26 cellular contexts compared by ENCODE assay signal in the genomic region with DNA sequence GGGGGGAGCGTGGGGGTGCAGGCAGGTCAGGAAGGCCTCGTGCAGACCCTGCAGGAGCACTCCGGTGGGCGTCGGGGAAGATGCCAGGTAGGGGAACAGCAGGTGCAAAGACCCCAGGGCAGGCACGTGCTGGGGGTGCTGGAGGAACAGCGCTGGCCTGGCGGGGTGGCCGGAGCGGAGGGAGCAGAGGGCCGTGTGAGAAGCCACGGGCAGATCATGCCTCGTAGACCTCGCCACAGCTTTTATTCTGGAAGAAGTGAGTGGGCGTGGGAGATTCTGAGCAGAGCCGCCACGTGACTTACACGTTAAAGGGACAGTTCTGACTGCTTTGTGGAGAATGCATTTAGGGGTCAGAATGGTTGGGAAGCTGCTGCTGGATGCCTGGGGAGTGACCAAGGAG. TPM values are rescaled to one million over a fixed set of nuclear protein-coding genes. Genes with fewer than 3 reads are reported as not detected.
"Had no signal": no experiment of that assay in that cellular context is flagged by ENCODE, and none has a peak within 500 bp of the region (broad histone marks: within the 10 kb centered on the region; RNA-seq: fewer than 3 reads in every experiment).

No MANE protein-coding gene starts in this region.

- H3K27me3 Mint-ChIP-seq: activated T-cell treated with anti-CD3 and anti-CD28 coated beads, Interleukin-2, amount 50 U/mL, for 24 hours; activated T-helper 17 cell treated with anti-CD3 and anti-CD28 coated beads, Interleukin-2, amount 50 U/mL, for 72 hours had no signal

- H3K4me3 ChIP-seq: heart right ventricle, lung, right atrium auricular region, skin epidermis, stomach, uterus had no signal

- H3K27ac ChIP-seq: heart right ventricle, right atrium auricular region, skin epidermis, stomach, uterus, WERI-Rb-1 had no signal

- FAIRE-seq: endometrium, keratinocyte had no signal

- ATAC-seq: activated naive CD4-positive, alpha-beta T cell treated with anti-CD3 and anti-CD28 coated beads, Interleukin-2, amount 50 U/mL, for 72 hours; activated T-helper 17 cell treated with anti-CD3 and anti-CD28 coated beads, Interleukin-2, amount 50 U/mL, for 72 hours; heart right ventricle; naive thymus-derived CD4-positive, alpha-beta T cell had no signal

- H3K27ac Mint-ChIP-seq: activated naive CD4-positive, alpha-beta T cell treated with anti-CD3 and anti-CD28 coated beads, Interleukin-2, amount 50 U/mL, for 72 hours; activated T-cell treated with anti-CD3 and anti-CD28 coated beads, Interleukin-2, amount 50 U/mL, for 24 hours; activated T-helper 17 cell treated with anti-CD3 and anti-CD28 coated beads, Interleukin-2, amount 50 U/mL, for 72 hours; dendritic cell treated with granulocyte-macrophage colony-stimulating factor and Interleukin-4, amounts not matched to agents 40 ng/mL and 50 ng/mL, for 4 days; progenitor cell of endocrine pancreas; T-helper 2 cell treated with Interferon-gamma antibody and Interleukin-4, amounts not matched to agents 5 μg/mL and 100 μg/mL, for 36 hours had no signal

- H3K4me1 Mint-ChIP-seq: neural crest cell had no signal

- H3K36me3 ChIP-seq: heart right ventricle, right atrium auricular region, stomach, uterus, WERI-Rb-1 had no signal

- H3K9me3 ChIP-seq: uterus had no signal

- H3K27me3 ChIP-seq: right atrium auricular region, uterus had no signal

- H3K4me1 ChIP-seq: uterus had no signal

- DNase-seq: activated CD4-positive, CD25-positive, alpha-beta regulatory T cell treated with anti-CD3 and anti-CD28 coated beads, Interleukin-2, amount 50 U/mL, for 72 hours; activated T-cell treated with anti-CD3 and anti-CD28 coated beads, Interleukin-2, amount 50 U/mL, for 24 hours; aorta; effector CD4-positive, alpha-beta T cell; foreskin fibroblast; naive thymus-derived CD4-positive, alpha-beta T cell; stimulated activated CD4-positive, alpha-beta T cell treated with anti-CD3 and anti-CD28 coated beads, Interleukin-1b, Interleukin-23, amount 100 ng/mL, for 48 hours; stomach; trophoblast cell; uterus; WERI-Rb-1 had no signal

- H3K4me3 Mint-ChIP-seq: activated T-cell treated with anti-CD3 and anti-CD28 coated beads, Interleukin-2, amount 50 U/mL, for 24 hours; activated T-helper 17 cell treated with anti-CD3 and anti-CD28 coated beads, Interleukin-2, amount 50 U/mL, for 72 hours; brain; dendritic cell treated with granulocyte-macrophage colony-stimulating factor and Interleukin-4, amounts not matched to agents 40 ng/mL and 50 ng/mL, for 4 days; neural crest cell; T-helper 2 cell treated with Interferon-gamma antibody and Interleukin-4, amounts not matched to agents 5 μg/mL and 100 μg/mL, for 36 hours had no signal

RNA-seq across cellular contexts. Expression of a gene that starts 9.3 kb away (rescaled TPM):
- total RNA-seq: activated naive CD4-positive, alpha-beta T cell treated with anti-CD3 and anti-CD28 coated beads, Interleukin-2, amount 50 U/mL, for 72 hours; activated T-helper 17 cell treated with anti-CD3 and anti-CD28 coated beads, Interleukin-2, amount 50 U/mL, for 72 hours; aorta; epithelial cell of proximal tubule; mesenteric fat pad; neural crest cell; progenitor cell of endocrine pancreas; uterus had no signal
- polyA plus RNA-seq: aorta; heart right ventricle; naive thymus-derived CD4-positive, alpha-beta T cell had no signal
